8 cellular contexts compared by ENCODE assay signal in the genomic region with DNA sequence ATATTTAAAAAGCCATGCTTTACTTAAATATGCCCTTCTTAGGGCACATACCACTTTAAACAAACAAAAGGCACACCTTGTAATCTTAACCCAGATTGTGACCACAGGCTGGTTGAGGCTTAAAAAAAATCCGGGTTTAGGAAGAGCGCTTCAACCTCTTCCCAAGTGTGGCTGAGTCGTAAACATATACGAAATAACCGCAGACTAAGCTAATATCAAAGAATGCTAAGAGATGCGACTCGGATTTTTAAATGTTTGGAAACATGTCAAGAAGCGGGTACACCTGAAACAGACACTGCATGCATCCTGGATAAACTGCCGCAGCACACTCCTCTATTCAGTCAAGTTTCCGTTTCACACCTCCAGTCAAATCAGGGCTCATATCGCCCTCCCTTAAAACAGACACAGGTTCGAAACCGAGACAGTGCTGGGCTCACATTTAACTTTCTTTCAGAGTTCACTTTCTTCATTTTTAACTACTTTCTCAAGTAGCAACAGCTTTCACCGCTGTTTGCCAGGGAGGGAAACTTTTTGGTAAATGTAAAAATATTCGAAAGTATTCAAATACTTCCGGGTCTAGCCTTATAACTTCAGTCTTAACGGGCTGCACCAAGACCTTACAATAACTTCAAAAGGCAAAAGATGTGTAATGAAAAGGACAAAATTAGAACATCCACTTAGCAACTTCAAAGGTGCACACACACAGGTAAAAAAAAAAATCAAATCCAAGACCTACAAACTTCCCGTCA. TPM values are rescaled to one million over a fixed set of nuclear protein-coding genes. Genes with fewer than 3 reads are reported as not detected.
DNase-seq lines count a peak whose midpoint lies in the region; TF ChIP-seq lines count a peak whose summit lies in the region.

No MANE protein-coding gene starts in this region.

- DNase-seq in NCI-H345 (lab: John Stamatoyannopoulos, UW), result peak; percentile 26
- no peak for DNase-seq in NCI-H345 treated with DMSO at 0.1 percent for 48 hours (lab: John Stamatoyannopoulos, UW; ENCODE audit: unreplicated experiment)
- DNase-seq in HFF-Myc (ENCODE audit: extremely low read depth, low read depth), result no peak
- peak; percentile 14 for DNase-seq in NCI-H146 treated with DMSO at 0.1 percent for 48 hours (lab: John Stamatoyannopoulos, UW; ENCODE audit: unreplicated experiment)
- DNase-seq in activated T-helper 2 cell treated with anti-CD3 and anti-CD28 coated beads, Interferon-gamma antibody, Interleukin-2, Interleukin-4, amounts not matched to agents 10 μg/mL and 5 μg/mL and 100 μg/mL, durations not matched to agents 14 hours and 24 hours and 36 hours (ENCODE audit: low spot score), result peak; percentile 38
- no peak for DNase-seq in iPS DF 6.9 (ENCODE audit: low read depth, low spot score)
- peak; percentile 31 for DNase-seq in stimulated activated CD4-positive, alpha-beta T cell treated with anti-CD3 and anti-CD28 coated beads, Interleukin-12 subunit alpha, Interleukin-12 subunit beta, amount 100 ng/mL, for 4 hours
- no peak for DNase-seq in NCI-H128 (lab: John Stamatoyannopoulos, UW; ENCODE audit: unreplicated experiment)

- no peaks in the 10 kb centered on the region for H3K36me3 ChIP-seq in iPS DF 6.9 (ENCODE audit: control insufficient read depth, insufficient read depth, low read length)

- H3K4me1 ChIP-seq in iPS DF 6.9 (ENCODE audit: control insufficient read depth, insufficient read depth, low read length), result peaks cover 2% of the 10 kb centered on the region; the same call in 1 of the 2 replicates

- intact Hi-C loops in activated T-helper 2 cell treated with anti-CD3 and anti-CD28 coated beads, Interferon-gamma antibody, Interleukin-2, Interleukin-4, amounts not matched to agents 10 μg/mL and 5 μg/mL and 100 μg/mL, durations not matched to agents 14 hours and 24 hours and 36 hours (cut with micrococcal nuclease), result loop anchor here (1.0 to 5.0 kb wide), 2 partner anchors 108 to 276 kb away; a partner anchor contains a TSS

- no peak overlapping the region for H3K27ac ChIP-seq in iPS DF 6.9 (ENCODE audit: low read length)

- no peaks in the 10 kb centered on the region for H3K9me3 ChIP-seq in iPS DF 6.9 (ENCODE audit: control insufficient read depth, insufficient read depth, low read length)

- H3K27me3 Mint-ChIP-seq in activated T-helper 2 cell treated with anti-CD3 and anti-CD28 coated beads, Interferon-gamma antibody, Interleukin-2, Interleukin-4, amounts not matched to agents 10 μg/mL and 5 μg/mL and 100 μg/mL, durations not matched to agents 14 hours and 24 hours and 36 hours (ENCODE audit: low read depth), result no peaks in the 10 kb centered on the region

- peaks cover 40% of the 10 kb centered on the region for H3K4me1 Mint-ChIP-seq in activated T-helper 2 cell treated with anti-CD3 and anti-CD28 coated beads, Interferon-gamma antibody, Interleukin-2, Interleukin-4, amounts not matched to agents 10 μg/mL and 5 μg/mL and 100 μg/mL, durations not matched to agents 14 hours and 24 hours and 36 hours (ENCODE audit: low read depth)

- H3K4me3 Mint-ChIP-seq in activated T-helper 2 cell treated with anti-CD3 and anti-CD28 coated beads, Interferon-gamma antibody, Interleukin-2, Interleukin-4, amounts not matched to agents 10 μg/mL and 5 μg/mL and 100 μg/mL, durations not matched to agents 14 hours and 24 hours and 36 hours (ENCODE audit: low read depth), result peak overlapping the region; percentile 98

- H3K27ac Mint-ChIP-seq in activated T-helper 2 cell treated with anti-CD3 and anti-CD28 coated beads, Interferon-gamma antibody, Interleukin-2, Interleukin-4, amounts not matched to agents 10 μg/mL and 5 μg/mL and 100 μg/mL, durations not matched to agents 14 hours and 24 hours and 36 hours, result peak overlapping the region; percentile 97

- TF ChIP-seq CTCF in HFF-Myc (IDR thresholded peaks at IDR 0.05; ENCODE audit: low read depth, low read length, missing control alignments), result no peak

- WGBS in iPS DF 6.9 (ENCODE audit: insufficient coverage, insufficient read length), result no CpG with 5 or more reads among the region's 18 CpGs

- peaks cover 5% of the 10 kb centered on the region for H3K9me3 Mint-ChIP-seq in activated T-helper 2 cell treated with anti-CD3 and anti-CD28 coated beads, Interferon-gamma antibody, Interleukin-2, Interleukin-4, amounts not matched to agents 10 μg/mL and 5 μg/mL and 100 μg/mL, durations not matched to agents 14 hours and 24 hours and 36 hours

- peak overlapping the region; percentile 95 for H3K4me3 ChIP-seq in HFF-Myc (replicated peaks; ENCODE audit: low read depth, low read length)
- peak overlapping the region; percentile 98; the same call in 1 of the 2 replicates for H3K4me3 ChIP-seq in iPS DF 6.9 (ENCODE audit: low read length)

- H3K36me3 Mint-ChIP-seq in activated T-helper 2 cell treated with anti-CD3 and anti-CD28 coated beads, Interferon-gamma antibody, Interleukin-2, Interleukin-4, amounts not matched to agents 10 μg/mL and 5 μg/mL and 100 μg/mL, durations not matched to agents 14 hours and 24 hours and 36 hours (ENCODE audit: low read depth), result peaks cover 61% of the 10 kb centered on the region

- H3K27me3 ChIP-seq in iPS DF 6.9 (ENCODE audit: control insufficient read depth, insufficient read depth, low read length), result no peaks in the 10 kb centered on the region

RNA-seq across cellular contexts. Expression of a gene that starts 1.3 kb away (rescaled TPM):
- total RNA-seq in activated T-helper 2 cell treated with anti-CD3 and anti-CD28 coated beads, Interferon-gamma antibody, Interleukin-2, Interleukin-4, amounts not matched to agents 10 μg/mL and 5 μg/mL and 100 μg/mL, durations not matched to agents 14 hours and 24 hours and 36 hours, result 182 and 198 TPM in 2 replicates

Comparison
In these comparisons a context has a peak if more than half of its experiments do, and no peak if none do; other contexts are left out.
1. DNase-seq: peak in NCI-H345 (single experiment), NCI-H146 treated with DMSO at 0.1 percent for 48 hours (single experiment), activated T-helper 2 cell treated with anti-CD3 and anti-CD28 coated beads, Interferon-gamma antibody, Interleukin-2, Interleukin-4, amounts not matched to agents 10 μg/mL and 5 μg/mL and 100 μg/mL, durations not matched to agents 14 hours and 24 hours and 36 hours (single experiment) and stimulated activated CD4-positive, alpha-beta T cell treated with anti-CD3 and anti-CD28 coated beads, Interleukin-12 subunit alpha, Interleukin-12 subunit beta, amount 100 ng/mL, for 4 hours (single experiment); none in NCI-H345 treated with DMSO at 0.1 percent for 48 hours (single experiment), HFF-Myc (single experiment), iPS DF 6.9 (single experiment) and NCI-H128 (single experiment).